Comparison of ENCODE assay signal across 1 cellular context in genomic region chr5:176837707-176838115, GRCh38.
A peak's percentile ranks its signal among the peaks of the same experiment; 100 is the strongest.
TF ChIP-seq lines count a peak whose summit lies in the region.

No MANE protein-coding gene starts in this region.

TF ChIP-seq in HepG2, 621 proteins besides CTCF, POLR2A, EP300 and RAD21 (continued from another document and continues in another):
- TF ChIP-seq TGIF2 (CRISPR knock-in tag; IDR thresholded peaks at IDR 0.05) (peak; percentile 100), PLRG1 (conservative IDR thresholded peaks at IDR 0.05) (no peak), PRPF4 (IDR thresholded peaks at IDR 0.05; ENCODE audit: low read depth, low read length, poor library complexity, severe bottlenecking) (no peak), BATF2 (CRISPR knock-in tag; IDR thresholded peaks at IDR 0.05) (peak; percentile 100), SALL2 (CRISPR knock-in tag; IDR thresholded peaks at IDR 0.05) (peak; percentile 100), ZFP36L1 (CRISPR knock-in tag; IDR thresholded peaks at IDR 0.05) (peak; percentile 100), ATRX (CRISPR knock-in tag; IDR thresholded peaks at IDR 0.05; ENCODE audit: borderline replicate concordance) (peak; percentile 98), RBM39 (IDR thresholded peaks at IDR 0.05; ENCODE audit: low read depth, low read length, poor library complexity, severe bottlenecking) (peak; percentile 40), ZBTB34 (CRISPR knock-in tag; IDR thresholded peaks at IDR 0.05) (peak; percentile 98), SRY (CRISPR knock-in tag; IDR thresholded peaks at IDR 0.05) (peak; percentile 100), CENPX (CRISPR knock-in tag; IDR thresholded peaks at IDR 0.05) (peak; percentile 98), TERF1 (CRISPR knock-in tag; IDR thresholded peaks at IDR 0.05) (peak; percentile 100), ZNF660 (CRISPR knock-in tag; IDR thresholded peaks at IDR 0.05; ENCODE audit: borderline replicate concordance, low read depth) (peak; percentile 99), PITX1 (CRISPR knock-in tag; IDR thresholded peaks at IDR 0.05) (peak; percentile 99), FOSL2 (CRISPR knock-in tag; IDR thresholded peaks at IDR 0.05) (peak; percentile 92), ZNF503 (CRISPR knock-in tag; IDR thresholded peaks at IDR 0.05) (peak; percentile 100), POLR2AphosphoS2 (IDR thresholded peaks at IDR 0.05; ENCODE audit: low read depth, low read length) (no peak), THAP11 (CRISPR knock-in tag; IDR thresholded peaks at IDR 0.05) (peak; percentile 92), SP4 (CRISPR knock-in tag; IDR thresholded peaks at IDR 0.05) (peak; percentile 99), ZNF510 (CRISPR knock-in tag; IDR thresholded peaks at IDR 0.05; ENCODE audit: low read depth) (peak; percentile 100), SNAPC5 (CRISPR knock-in tag; IDR thresholded peaks at IDR 0.05; ENCODE audit: borderline replicate concordance) (peak; percentile 99), BHLHE40 (IDR thresholded peaks at IDR 0.05; ENCODE audit: low read length) (peak; percentile 82), ZNF75D (CRISPR knock-in tag; IDR thresholded peaks at IDR 0.05; ENCODE audit: borderline replicate concordance) (peak; percentile 100), MXI1 (IDR thresholded peaks at IDR 0.05; ENCODE audit: borderline replicate concordance, low read depth, low read length) (peak; percentile 100), NFKB2 (CRISPR knock-in tag; IDR thresholded peaks at IDR 0.05; ENCODE audit: borderline replicate concordance) (peak; percentile 100), TEF (CRISPR knock-in tag; IDR thresholded peaks at IDR 0.05) (peak; percentile 100), GATA4 (IDR thresholded peaks at IDR 0.05; ENCODE audit: borderline replicate concordance, low read depth) (no peak), ZNF275 (CRISPR knock-in tag; IDR thresholded peaks at IDR 0.05; ENCODE audit: borderline replicate concordance) (peak; percentile 100), AKAP8 (CRISPR knock-in tag; IDR thresholded peaks at IDR 0.05) (peak; percentile 99), ZNF891 (CRISPR knock-in tag; IDR thresholded peaks at IDR 0.05) (peak; percentile 100), KMT2A (CRISPR knock-in tag; IDR thresholded peaks at IDR 0.05) (peak; percentile 99), TFDP2 (CRISPR knock-in tag; IDR thresholded peaks at IDR 0.05) (peak; percentile 90), ZBTB7A (CRISPR knock-in tag; IDR thresholded peaks at IDR 0.05) (peak; percentile 100), RNF2 (conservative IDR thresholded peaks at IDR 0.05; ENCODE audit: low read depth) (no peak), ZC3H13 (CRISPR knock-in tag; IDR thresholded peaks at IDR 0.05) (peak; percentile 100), POGZ (CRISPR knock-in tag; IDR thresholded peaks at IDR 0.05) (peak; percentile 78), SOX13 (IDR thresholded peaks at IDR 0.05) (no peak), SOX13 (CRISPR knock-in tag; conservative IDR thresholded peaks at IDR 0.05 in 1 of 2, IDR thresholded peaks at IDR 0.05 in 1 of 2) (peak in 1 of 2 experiments; percentile 95; a peak in 2 of 4 replicates), CEBPG (CRISPR knock-in tag; IDR thresholded peaks at IDR 0.05) (peak; percentile 80), MAF1 (CRISPR knock-in tag; IDR thresholded peaks at IDR 0.05; ENCODE audit: borderline replicate concordance) (peak; percentile 100), KLF13 (CRISPR knock-in tag; IDR thresholded peaks at IDR 0.05) (peak; percentile 100), SCMH1 (CRISPR knock-in tag; IDR thresholded peaks at IDR 0.05; ENCODE audit: borderline replicate concordance) (peak; percentile 96), DRAP1 (CRISPR knock-in tag; IDR thresholded peaks at IDR 0.05) (peak; percentile 95), HNRNPLL (IDR thresholded peaks at IDR 0.05; ENCODE audit: low read depth, low read length, poor library complexity, severe bottlenecking) (no peak), ZSCAN25 (CRISPR knock-in tag; IDR thresholded peaks at IDR 0.05) (peak; percentile 98), ZNF740 (CRISPR knock-in tag; IDR thresholded peaks at IDR 0.05) (peak; percentile 97), NPAS2 (CRISPR knock-in tag; IDR thresholded peaks at IDR 0.05; ENCODE audit: borderline replicate concordance) (peak; percentile 98), E2F1 (CRISPR knock-in tag; IDR thresholded peaks at IDR 0.05) (peak; percentile 99), ZSCAN21 (CRISPR knock-in tag; IDR thresholded peaks at IDR 0.05; ENCODE audit: borderline replicate concordance) (peak; percentile 100), DMTF1 (CRISPR knock-in tag; IDR thresholded peaks at IDR 0.05) (peak; percentile 99), RXRB (CRISPR knock-in tag; IDR thresholded peaks at IDR 0.05; ENCODE audit: borderline replicate concordance) (peak; percentile 99), NR2F6 (IDR thresholded peaks at IDR 0.05) (no peak), NR2F6 (CRISPR knock-in tag; IDR thresholded peaks at IDR 0.05) (peak; percentile 95), CAMTA2 (CRISPR knock-in tag; IDR thresholded peaks at IDR 0.05; ENCODE audit: borderline replicate concordance) (peak; percentile 100), ZNF207 (IDR thresholded peaks at IDR 0.05; ENCODE audit: borderline replicate concordance) (no peak), NFKBIZ (CRISPR knock-in tag; IDR thresholded peaks at IDR 0.05) (peak; percentile 100), FOXA3 (CRISPR knock-in tag; IDR thresholded peaks at IDR 0.05) (peak; percentile 95), ZBTB44 (CRISPR knock-in tag; IDR thresholded peaks at IDR 0.05) (peak; percentile 100), ATF7-NPFF (CRISPR knock-in tag; IDR thresholded peaks at IDR 0.05; ENCODE audit: low read depth) (peak; percentile 100)
